Comparison of ENCODE assay signal across 9 cellular contexts in the genomic region with DNA sequence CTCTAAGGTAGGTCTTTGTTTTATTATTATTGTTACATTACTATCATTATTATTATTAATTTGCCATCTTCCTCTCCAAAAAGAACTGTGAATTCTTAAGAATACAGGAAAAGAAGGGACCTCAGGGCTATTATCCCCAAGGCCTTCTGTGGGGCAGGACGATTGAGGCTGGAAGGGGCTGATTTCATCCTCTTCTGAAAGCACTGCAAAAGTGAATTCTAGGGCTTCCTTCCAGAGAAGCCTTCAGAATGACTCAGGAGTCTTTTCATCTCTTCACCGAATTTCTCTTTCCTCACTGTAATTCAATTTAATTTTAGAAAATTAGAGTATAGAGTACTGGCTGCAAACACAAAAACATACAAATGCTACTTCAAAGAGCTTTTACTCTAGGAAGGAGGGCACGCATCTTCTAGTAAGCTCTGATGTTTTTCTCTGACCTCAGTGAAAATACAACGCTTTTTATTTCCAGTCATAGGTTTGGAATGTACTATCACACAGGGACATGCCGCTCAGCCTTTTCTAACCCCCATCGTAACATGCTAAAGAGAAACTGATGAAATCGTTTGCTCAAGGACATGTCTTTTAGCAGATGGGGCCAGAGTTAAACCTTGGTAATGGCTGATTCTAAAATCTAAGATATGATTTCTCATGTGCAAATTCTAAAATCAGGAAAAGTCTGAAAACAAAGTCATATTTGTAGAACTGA.
DNase-seq lines count a peak whose midpoint lies in the region; ATAC-seq and FAIRE-seq lines count a peak whose summit lies in the region.
"Had no signal": no experiment of that assay in that cellular context is flagged by ENCODE, and none has a peak within 500 bp of the region (broad histone marks: within the 10 kb centered on the region; RNA-seq: fewer than 3 reads in every experiment).

No MANE protein-coding gene starts in this region.

- H3K27me3 ChIP-seq in duodenal mucosa (ENCODE audit: control insufficient read depth in 1 of 2, insufficient read depth in 2 of 2, low read length in 2 of 2) (no peaks in the 10 kb centered on the region), mesenchymal stem cell (ENCODE audit: control insufficient read depth in 1 of 2, insufficient read depth in 1 of 2, low read length in 2 of 2) (no peaks in the 10 kb centered on the region)

- H3K18ac ChIP-seq in mesenchymal stem cell (ENCODE audit: low read depth in 1 of 2, low read length in 2 of 2), result no peak overlapping the region

- H3K79me1 ChIP-seq in mesenchymal stem cell (replicated peaks; ENCODE audit: low read length, poor library complexity, severe bottlenecking), result no peaks in the 10 kb centered on the region

- H3K4me3 ChIP-seq in duodenal mucosa (ENCODE audit: low read depth in 1 of 2, low read length in 2 of 2) (no peak overlapping the region), mesenchymal stem cell (ENCODE audit: insufficient read depth in 1 of 2, low read depth in 1 of 2, low read length in 2 of 2) (peak overlapping the region in 1 of 2 experiments; percentile 62)

- H3K9me3 Mint-ChIP-seq in activated CD4-positive, alpha-beta T cell treated with anti-CD3 and anti-CD28 coated beads for 36 hours (ENCODE audit: low read depth), result no peaks in the 10 kb centered on the region
- H3K9me3 Mint-ChIP-seq in activated T-cell treated with anti-CD3 and anti-CD28 coated beads, Interleukin-2, amount 50 U/mL, for 24 hours, result no peaks in the 10 kb centered on the region

- H3K4ac ChIP-seq in mesenchymal stem cell (ENCODE audit: low read depth in 1 of 2, low read length in 2 of 2), result no peak overlapping the region

- CTCF ChIA-PET in activated CD4-positive, alpha-beta T cell treated with anti-CD3 and anti-CD28 coated beads for 36 hours (lab: Charles Lee), result interaction anchor here (0.6 kb wide), 1 partner anchor 764 kb away, joined by 3 read pairs; no protein-coding TSS in a partner anchor

- H4K8ac ChIP-seq in mesenchymal stem cell (ENCODE audit: low read length), result no peak overlapping the region

- intact Hi-C loops in activated CD4-positive, alpha-beta T cell treated with anti-CD3 and anti-CD28 coated beads for 36 hours (cut with DNase I, micrococcal nuclease), result no loop called here

- no peak overlapping the region for H4K91ac ChIP-seq in mesenchymal stem cell (ENCODE audit: low read length)

- H2AFZ ChIP-seq in mesenchymal stem cell (ENCODE audit: low read depth, low read length), result no peak overlapping the region

- 0% methylated on average over 5 of the region's 7 CpGs for WGBS in mesenchymal stem cell

- H3K36me3 ChIP-seq in duodenal mucosa (ENCODE audit: control insufficient read depth in 1 of 2, insufficient read depth in 2 of 2, low read length in 2 of 2) (no peaks in the 10 kb centered on the region), mesenchymal stem cell (ENCODE audit: control insufficient read depth in 1 of 2, insufficient read depth in 2 of 2, low read depth in 1 of 2, low read length in 2 of 2) (peaks cover 0 to 5% of the 10 kb centered on the region in 2 experiments)

- H3K9ac ChIP-seq in duodenal mucosa (ENCODE audit: low read depth in 1 of 2, low read length in 2 of 2) (no peak overlapping the region), mesenchymal stem cell (ENCODE audit: low read length) (peak overlapping the region; percentile 93)

- ATAC-seq in activated CD4-positive, alpha-beta T cell treated with anti-CD3 and anti-CD28 coated beads for 36 hours, result peak; percentile 28
- no peak for ATAC-seq in HG03025 (IDR thresholded peaks at IDR 0.05; ENCODE audit: low FRiP score, unreplicated experiment)

- H2BK120ac ChIP-seq in mesenchymal stem cell (ENCODE audit: low read depth, low read length), result peak overlapping the region; percentile 7

- H3K4me2 ChIP-seq in mesenchymal stem cell (ENCODE audit: low read length, poor library complexity, severe bottlenecking), result no peak overlapping the region

- peaks cover 41% of the 10 kb centered on the region for H3K4me1 Mint-ChIP-seq in activated CD4-positive, alpha-beta T cell treated with anti-CD3 and anti-CD28 coated beads for 36 hours
- peaks cover 16% of the 10 kb centered on the region for H3K4me1 Mint-ChIP-seq in activated T-cell treated with anti-CD3 and anti-CD28 coated beads, Interleukin-2, amount 50 U/mL, for 24 hours (ENCODE audit: low read depth)

- FAIRE-seq in urothelium cell line (lab: Jason Lieb, UNC), result no peak

- H3K27me3 Mint-ChIP-seq in activated CD4-positive, alpha-beta T cell treated with anti-CD3 and anti-CD28 coated beads for 36 hours, result peaks cover 2% of the 10 kb centered on the region
- H3K27me3 Mint-ChIP-seq in activated T-cell treated with anti-CD3 and anti-CD28 coated beads, Interleukin-2, amount 50 U/mL, for 24 hours, result peaks cover 27% of the 10 kb centered on the region

- no peak overlapping the region for H2BK15ac ChIP-seq in mesenchymal stem cell (ENCODE audit: low read depth, poor library complexity, severe bottlenecking)

- H3K23ac ChIP-seq in mesenchymal stem cell (ENCODE audit: low read length in 2 of 2), result no peak overlapping the region

- H3K27ac ChIP-seq in duodenal mucosa (ENCODE audit: low read depth, low read length) (peak overlapping the region; percentile 45), mesenchymal stem cell (ENCODE audit: low read length, poor library complexity, severe bottlenecking) (peak overlapping the region; percentile 94)
- H3K27ac ChIP-seq: 22Rv1 had no signal

- POLR2A ChIA-PET in activated CD4-positive, alpha-beta T cell treated with anti-CD3 and anti-CD28 coated beads for 36 hours (lab: Charles Lee), result no interaction called here

- H3K9me3 ChIP-seq in duodenal mucosa (ENCODE audit: control insufficient read depth in 1 of 2, low read length in 2 of 2) (peaks cover 0 to 3% of the 10 kb centered on the region in 2 donors), mesenchymal stem cell (ENCODE audit: control insufficient read depth, low read length) (no peaks in the 10 kb centered on the region)

- peak overlapping the region; percentile 24 for H2AK5ac ChIP-seq in mesenchymal stem cell (ENCODE audit: low read length, severe bottlenecking)

- DNase-seq in activated CD4-positive, alpha-beta T cell treated with anti-CD3 and anti-CD28 coated beads for 36 hours, result no peak
- no peak for DNase-seq in activated CD4-positive, alpha-beta T cell treated with anti-CD3 and anti-CD28 coated beads, Interleukin-2, amount 50 U/mL, for 1 hour
- DNase-seq in mesenchymal stem cell (peak; percentile 94), urothelium cell line (ENCODE audit: low spot score) (peak; percentile 8), NCI-H187 (lab: John Stamatoyannopoulos, UW) (no peak)
- DNase-seq in activated T-cell treated with anti-CD3 and anti-CD28 coated beads, Interleukin-2, amount 50 U/mL, for 24 hours, result no peak

- H3K4me3 Mint-ChIP-seq in activated CD4-positive, alpha-beta T cell treated with anti-CD3 and anti-CD28 coated beads for 36 hours, result no peak overlapping the region
- no peak overlapping the region for H3K4me3 Mint-ChIP-seq in activated T-cell treated with anti-CD3 and anti-CD28 coated beads, Interleukin-2, amount 50 U/mL, for 24 hours

- H2BK12ac ChIP-seq in mesenchymal stem cell (ENCODE audit: low read length in 2 of 2), result no peak overlapping the region

- H3K14ac ChIP-seq in mesenchymal stem cell (ENCODE audit: low read length in 2 of 2), result no peak overlapping the region

- H3K4me1 ChIP-seq in duodenal mucosa (ENCODE audit: control insufficient read depth in 1 of 2, insufficient read depth in 2 of 2, low read length in 2 of 2) (peaks cover 0 to 7% of the 10 kb centered on the region in 2 donors), mesenchymal stem cell (ENCODE audit: control insufficient read depth, insufficient read depth, low read depth, low read length) (peaks cover 25% of the 10 kb centered on the region)

- peak overlapping the region; percentile 75 for H2BK5ac ChIP-seq in mesenchymal stem cell (ENCODE audit: low read depth, low read length, poor library complexity, severe bottlenecking)

- no peaks in the 10 kb centered on the region for H3K36me3 Mint-ChIP-seq in activated CD4-positive, alpha-beta T cell treated with anti-CD3 and anti-CD28 coated beads for 36 hours (ENCODE audit: low read depth)
- no peaks in the 10 kb centered on the region for H3K36me3 Mint-ChIP-seq in activated T-cell treated with anti-CD3 and anti-CD28 coated beads, Interleukin-2, amount 50 U/mL, for 24 hours (ENCODE audit: low read depth)

- H3K27ac Mint-ChIP-seq in activated CD4-positive, alpha-beta T cell treated with anti-CD3 and anti-CD28 coated beads for 36 hours, result no peak overlapping the region
- no peak overlapping the region for H3K27ac Mint-ChIP-seq in activated T-cell treated with anti-CD3 and anti-CD28 coated beads, Interleukin-2, amount 50 U/mL, for 24 hours

Comparison
In these comparisons a context has a peak if more than half of its experiments do, and no peak if none do; other contexts are left out.
1. DNase-seq: peak in mesenchymal stem cell (single experiment) and urothelium cell line (single experiment); none in activated CD4-positive, alpha-beta T cell treated with anti-CD3 and anti-CD28 coated beads for 36 hours (single experiment), activated CD4-positive, alpha-beta T cell treated with anti-CD3 and anti-CD28 coated beads, Interleukin-2, amount 50 U/mL, for 1 hour (single experiment), NCI-H187 (0 of 2) and activated T-cell treated with anti-CD3 and anti-CD28 coated beads, Interleukin-2, amount 50 U/mL, for 24 hours (single experiment).